In genomic region chr21:14739590-14739989, GRCh38 we compare ENCODE assay signal across 31 cellular contexts.
"Had no signal": no experiment of that assay in that cellular context is flagged by ENCODE, and none has a peak within 500 bp of the region (broad histone marks: within the 10 kb centered on the region; RNA-seq: fewer than 3 reads in every experiment).

No MANE protein-coding gene starts in this region.

- H3K27ac ChIP-seq: body of pancreas, colonic mucosa had no signal

- H3K27me3 Mint-ChIP-seq: activated CD4-positive, alpha-beta memory T cell treated with anti-CD3 and anti-CD28 coated beads, Interleukin-2, amount 10 ng/mL, durations not matched to agents 7 days and 5 days; activated CD4-positive, alpha-beta T cell treated with anti-CD3 and anti-CD28 coated beads, Interleukin-2, amount 10 ng/mL, durations not matched to agents 7 days and 5 days; activated CD8-positive, alpha-beta memory T cell treated with anti-CD3 and anti-CD28 coated beads, Interleukin-2, amount 10 ng/mL, durations not matched to agents 7 days and 5 days had no signal

- H3K4me1 ChIP-seq: colonic mucosa had no signal

- H3K4me1 Mint-ChIP-seq: T-helper 17 cell had no signal

- FAIRE-seq: frontal cortex had no signal

- H3K4me3 Mint-ChIP-seq: activated CD4-positive, alpha-beta memory T cell treated with anti-CD3 and anti-CD28 coated beads, Interleukin-2, amount 10 ng/mL, durations not matched to agents 7 days and 5 days; activated CD4-positive, alpha-beta T cell treated with anti-CD3 and anti-CD28 coated beads, Interleukin-2, amount 10 ng/mL, durations not matched to agents 7 days and 5 days; activated CD8-positive, alpha-beta memory T cell treated with anti-CD3 and anti-CD28 coated beads, Interleukin-2, amount 10 ng/mL, durations not matched to agents 7 days and 5 days; activated naive CD4-positive, alpha-beta T cell treated with anti-CD3 and anti-CD28 coated beads for 36 hours; activated naive CD4-positive, alpha-beta T cell treated with anti-CD3 and anti-CD28 coated beads, Interleukin-2, amount 50 U/mL, for 24 hours; activated T-helper 1 cell treated with anti-CD3 and anti-CD28 coated beads, Interleukin-12 subunit alpha, Interleukin-12 subunit beta, Interleukin-2, Interleukin-4 antibody, amounts not matched to agents 30 ng/mL and 10 ng/mL and 1 ng/mL, durations not matched to agents 14 hours and 24 hours and 36 hours; endodermal cell; T-helper 17 cell; T-helper 2 cell treated with Interferon-gamma antibody and Interleukin-4, amounts not matched to agents 5 μg/mL and 100 μg/mL, for 36 hours; WTC11 had no signal

- ATAC-seq: activated CD8-positive, alpha-beta memory T cell treated with anti-CD3 and anti-CD28 coated beads, Interleukin-2, amount 10 ng/mL, durations not matched to agents 7 days and 5 days; body of pancreas; esophagus mucosa; T-helper 17 cell; WTC11 had no signal

- H3K9me3 ChIP-seq: body of pancreas, colonic mucosa had no signal

- H3K27ac Mint-ChIP-seq: activated CD4-positive, alpha-beta memory T cell treated with anti-CD3 and anti-CD28 coated beads, Interleukin-2, amount 10 ng/mL, durations not matched to agents 7 days and 5 days; activated CD4-positive, alpha-beta T cell treated with anti-CD3 and anti-CD28 coated beads, Interleukin-2, amount 10 ng/mL, durations not matched to agents 7 days and 5 days; activated CD8-positive, alpha-beta memory T cell treated with anti-CD3 and anti-CD28 coated beads, Interleukin-2, amount 10 ng/mL, durations not matched to agents 7 days and 5 days; activated naive CD4-positive, alpha-beta T cell treated with anti-CD3 and anti-CD28 coated beads for 36 hours; activated naive CD4-positive, alpha-beta T cell treated with anti-CD3 and anti-CD28 coated beads, Interleukin-2, amount 50 U/mL, for 24 hours; activated T-helper 1 cell treated with anti-CD3 and anti-CD28 coated beads, Interleukin-12 subunit alpha, Interleukin-12 subunit beta, Interleukin-2, Interleukin-4 antibody, amounts not matched to agents 30 ng/mL and 10 ng/mL and 1 ng/mL, durations not matched to agents 14 hours and 24 hours and 36 hours; activated T-helper 2 cell treated with anti-CD3 and anti-CD28 coated beads, Interferon-gamma antibody, Interleukin-2, Interleukin-4, amounts not matched to agents 10 μg/mL and 5 μg/mL and 100 μg/mL, durations not matched to agents 14 hours and 24 hours and 36 hours; endodermal cell; T-helper 17 cell; T-helper 2 cell treated with Interferon-gamma antibody and Interleukin-4, amounts not matched to agents 5 μg/mL and 100 μg/mL, for 36 hours; WTC11 had no signal

- H3K27me3 ChIP-seq: body of pancreas, colonic mucosa had no signal

- H3K4me3 ChIP-seq: body of pancreas, colonic mucosa had no signal

- H3K36me3 ChIP-seq: colonic mucosa had no signal

- DNase-seq: activated CD4-positive, alpha-beta memory T cell treated with anti-CD3 and anti-CD28 coated beads, Interleukin-2, amount 10 ng/mL, durations not matched to agents 7 days and 5 days; activated CD4-positive, alpha-beta T cell treated with anti-CD3 and anti-CD28 coated beads for 1 hour; activated CD4-positive, alpha-beta T cell treated with anti-CD3 and anti-CD28 coated beads for 4 hours; activated CD4-positive, alpha-beta T cell treated with anti-CD3 and anti-CD28 coated beads, Interleukin-2, amount 10 ng/mL, durations not matched to agents 7 days and 5 days; activated CD4-positive, alpha-beta T cell treated with anti-CD3 and anti-CD28 coated beads, Interleukin-2, amount 50 U/mL, for 4 hours; activated CD8-positive, alpha-beta memory T cell treated with anti-CD3 and anti-CD28 coated beads, Interleukin-2, amount 10 ng/mL, durations not matched to agents 7 days and 5 days; activated CD8-positive, alpha-beta memory T cell treated with anti-CD3 and anti-CD28 coated beads, Interleukin-2, amount 50 U/mL, for 4 hours; activated effector memory CD4-positive, alpha-beta T cell treated with anti-CD3 and anti-CD28 coated beads, Interleukin-2, amount 50 U/mL, for 16 hours; activated naive CD4-positive, alpha-beta T cell treated with anti-CD3 and anti-CD28 coated beads for 36 hours; activated T-cell treated with anti-CD3 and anti-CD28 coated beads, Interleukin-2, amount 50 U/mL, for 1 hour; activated T-cell treated with anti-CD3 and anti-CD28 coated beads, Interleukin-2, amount 50 U/mL, for 48 hours; amygdala; aorta; body of pancreas; caudate nucleus; cerebellar nuclear complex; colonic mucosa; effector CD8-positive, alpha-beta T cell; endodermal cell; foreskin fibroblast; head of caudate nucleus; T-helper 1 cell; T-helper 17 cell; T1000 had no signal
